17 cellular contexts compared by ENCODE assay signal in genomic region chr1:50266509-50266908, GRCh38.
DNase-seq lines count a peak whose midpoint lies in the region; ATAC-seq, FAIRE-seq and TF ChIP-seq lines count a peak whose summit lies in the region.
"Had no signal": no experiment of that assay in that cellular context is flagged by ENCODE, and none has a peak within 500 bp of the region (broad histone marks: within the 10 kb centered on the region; RNA-seq: fewer than 3 reads in every experiment).

No MANE protein-coding gene starts in this region.

- H3K4me2 ChIP-seq in SK-N-SH (no peak overlapping the region), PC-3 (ENCODE audit: low read length) (no peak overlapping the region)
- H3K4me2 ChIP-seq: GM23338 had no signal

- H3K27me3 ChIP-seq in SK-N-SH (ENCODE audit: insufficient read depth) (no peaks in the 10 kb centered on the region), PC-3 (ENCODE audit: low read length) (no peaks in the 10 kb centered on the region)
- H3K27me3 ChIP-seq: BE2C, brain microvascular endothelial cell, gastrocnemius medialis had no signal

- BruUV-seq in PC-3 (replicated peaks; lab: Mats Ljungman, UMichigan): no TSS peak

- FAIRE-seq in GM12891 (lab: Jason Lieb, UNC): no peak

- H3K27me3 Mint-ChIP-seq in stimulated activated naive CD8-positive, alpha-beta T cell treated with anti-CD3 and anti-CD28 coated beads, Interleukin-15, amount 100 ng/mL, for 72 hours: peaks cover 27% of the 10 kb centered on the region

- WGBS in SK-N-SH (ENCODE audit: low lambda C conversion rate): 1% methylated on average over 3 of the region's 3 CpGs

- intact Hi-C loops in PC-3 (cut with micrococcal nuclease): no loop called here

- H3K9me2 ChIP-seq in SK-N-SH (no peaks in the 10 kb centered on the region), PC-3 (replicated peaks; ENCODE audit: low read length) (no peaks in the 10 kb centered on the region)

- TF ChIP-seq CTCF in SK-N-SH (IDR thresholded peaks at IDR 0.05) (no peak), PC-3 (conservative IDR thresholded peaks at IDR 0.05; ENCODE audit: low read depth, low read length) (no peak)

- no peak for TF ChIP-seq RAD21 in SK-N-SH (IDR thresholded peaks at IDR 0.05; ENCODE audit: low read length)

- H3F3A ChIP-seq in SK-N-SH (replicated peaks; ENCODE audit: insufficient read depth) (no peaks in the 10 kb centered on the region), PC-3 (ENCODE audit: low read length, unreplicated experiment) (no peaks in the 10 kb centered on the region)

- H3K4me1 ChIP-seq in SK-N-SH (ENCODE audit: control insufficient read depth in 1 of 2, insufficient read depth in 2 of 2, low read depth in 1 of 2, low read length in 1 of 2): peaks cover 0 to 44% of the 10 kb centered on the region in 2 experiments; a peak in 2 of 4 replicates
- no peaks in the 10 kb centered on the region for H3K4me1 ChIP-seq in PC-3 (ENCODE audit: insufficient read depth, low read length)
- H3K4me1 ChIP-seq: gastrocnemius medialis had no signal

- H3K4me1 Mint-ChIP-seq in stimulated activated naive CD8-positive, alpha-beta T cell treated with anti-CD3 and anti-CD28 coated beads, Interleukin-15, amount 100 ng/mL, for 72 hours: peaks cover 14% of the 10 kb centered on the region

- H3K27ac ChIP-seq in SK-N-SH (ENCODE audit: low read depth in 2 of 2, low read length in 1 of 2): peak overlapping the region in 1 of 2 experiments; percentile 99; a peak in 2 of 4 replicates
- no peak overlapping the region for H3K27ac ChIP-seq in PC-3 (ENCODE audit: low read length)
- H3K27ac ChIP-seq: brain microvascular endothelial cell, WERI-Rb-1 had no signal

- no peak for TF ChIP-seq POLR2A in GM12891 (IDR thresholded peaks at IDR 0.05; ENCODE audit: low read depth, low read length)

- CTCF ChIA-PET in SK-N-SH (lab: Yijun Ruan, JAX): interaction anchor here (0.9 to 3.3 kb wide), 9 partner anchors 9 to 162 kb away, joined by 3 to 15 read pairs (median 5); no protein-coding TSS in a partner anchor
- CTCF ChIA-PET in PC-3 (lab: Charles Lee): no interaction called here

- H3K9me3 ChIP-seq in SK-N-SH (no peaks in the 10 kb centered on the region), PC-3 (ENCODE audit: low read length) (no peaks in the 10 kb centered on the region)
- H3K9me3 ChIP-seq: BE2C, gastrocnemius medialis had no signal

- TF ChIP-seq EP300 in SK-N-SH (IDR thresholded peaks at IDR 0.05; ENCODE audit: borderline replicate concordance in 1 of 2, low read depth in 1 of 2, low read length in 1 of 2): no peak

- H4K20me1 ChIP-seq in SK-N-SH (ENCODE audit: insufficient read depth) (no peaks in the 10 kb centered on the region), PC-3 (ENCODE audit: low read length) (no peaks in the 10 kb centered on the region)

- H3K36me3 ChIP-seq in SK-N-SH (replicated peaks in 1 of 2; ENCODE audit: control insufficient read depth in 1 of 2, insufficient read depth in 2 of 2, low read length in 1 of 2): no peaks in the 10 kb centered on the region
- H3K36me3 ChIP-seq in PC-3 (ENCODE audit: low read depth, low read length): no peaks in the 10 kb centered on the region
- H3K36me3 ChIP-seq: BE2C, brain microvascular endothelial cell, gastrocnemius medialis, WERI-Rb-1 had no signal

- H3K4me3 Mint-ChIP-seq in stimulated activated naive CD8-positive, alpha-beta T cell treated with anti-CD3 and anti-CD28 coated beads, Interleukin-15, amount 100 ng/mL, for 72 hours: peak overlapping the region in 1 of 2 donors; percentile 34
- H3K4me3 Mint-ChIP-seq: GM23338 had no signal

- DNase-seq in stimulated activated naive CD8-positive, alpha-beta T cell treated with anti-CD3 and anti-CD28 coated beads, Interleukin-15, amount 100 ng/mL, for 72 hours: peak; percentile 26 to 49
- DNase-seq in stimulated activated naive CD8-positive, alpha-beta T cell treated with anti-CD3 and anti-CD28 coated beads, Interleukin-15, Interleukin-2, amounts not matched to agents 100 U/mL and 50 U/mL, for 24 hours: no peak
- DNase-seq in SK-N-SH (no peak), fibroblast of the conjunctiva (ENCODE audit: low read depth) (peak; percentile 91), GM12891 (ENCODE audit: insufficient read length, low spot score) (no peak), PC-3 (no peak)
- DNase-seq: activated gamma-delta T cell treated with Interleukin-2 at 50 U/mL for 16 hours; brain microvascular endothelial cell; DMS153; NCI-H345; stimulated activated CD4-positive, alpha-beta T cell treated with anti-CD3 and anti-CD28 coated beads, Interleukin-4, amount 100 ng/mL, for 4 hours; WERI-Rb-1 had no signal

- POLR2A ChIA-PET in SK-N-SH (lab: Yijun Ruan, JAX) (interaction anchor here (0.6 to 3.5 kb wide), 8 partner anchors 7 to 161 kb away, joined by 3 to 32 read pairs (median 5); partner anchors contain the start of gene ELAVL4), PC-3 (lab: Charles Lee; ENCODE audit: unreplicated experiment) (no interaction called here)

- ATAC-seq in stimulated activated naive CD8-positive, alpha-beta T cell treated with anti-CD3 and anti-CD28 coated beads, Interleukin-15, amount 100 ng/mL, for 72 hours: peak; percentile 77
- ATAC-seq in stimulated activated naive CD8-positive, alpha-beta T cell treated with anti-CD3 and anti-CD28 coated beads, Interleukin-15, Interleukin-2, amounts not matched to agents 100 U/mL and 50 U/mL, for 24 hours: no peak
- ATAC-seq in GM19467 (IDR thresholded peaks at IDR 0.05; ENCODE audit: unreplicated experiment) (no peak), PC-3 (no peak), HG02610 (IDR thresholded peaks at IDR 0.05; ENCODE audit: unreplicated experiment) (no peak)
- ATAC-seq: GM23338 had no signal

- H3K9me3 Mint-ChIP-seq in stimulated activated naive CD8-positive, alpha-beta T cell treated with anti-CD3 and anti-CD28 coated beads, Interleukin-15, amount 100 ng/mL, for 72 hours: no peaks in the 10 kb centered on the region
- H3K9me3 Mint-ChIP-seq: GM23338 had no signal

- no peak overlapping the region for H3K4me3 ChIP-seq in SK-N-SH (ENCODE audit: low read depth in 2 of 2, low read length in 1 of 2)
- no peak overlapping the region for H3K4me3 ChIP-seq in PC-3 (ENCODE audit: low read length)
- H3K4me3 ChIP-seq: gastrocnemius medialis, GM23338 had no signal

- H2AFZ ChIP-seq in SK-N-SH (ENCODE audit: low read depth): no peak overlapping the region
- no peak overlapping the region for H2AFZ ChIP-seq in PC-3 (ENCODE audit: low read length)
- H2AFZ ChIP-seq: GM23338 had no signal

- peak overlapping the region; percentile 86 to 94 for H3K27ac Mint-ChIP-seq in stimulated activated naive CD8-positive, alpha-beta T cell treated with anti-CD3 and anti-CD28 coated beads, Interleukin-15, amount 100 ng/mL, for 72 hours
- H3K27ac Mint-ChIP-seq: GM23338 had no signal

- H3K9ac ChIP-seq in SK-N-SH (no peak overlapping the region), PC-3 (ENCODE audit: low read length) (no peak overlapping the region)

- H3K79me2 ChIP-seq in SK-N-SH (ENCODE audit: insufficient read depth) (no peaks in the 10 kb centered on the region), PC-3 (ENCODE audit: low read length) (no peaks in the 10 kb centered on the region)

TF ChIP-seq in SK-N-SH, 30 proteins besides CTCF, POLR2A, EP300 and RAD21:
- TF ChIP-seq RCOR1 (IDR thresholded peaks at IDR 0.05; ENCODE audit: low read length) (0 out of 2 replicates have a peak, but pooled peaks have one; percentile 9), RXRA (IDR thresholded peaks at IDR 0.05; ENCODE audit: borderline replicate concordance, low read depth) (no peak)

TF ChIP-seq in GM12891, 5 proteins besides CTCF, POLR2A, EP300 and RAD21:
- TF ChIP-seq POLR2AphosphoS5 (IDR thresholded peaks at IDR 0.05; ENCODE audit: low read depth, low read length) (no peak), POU2F2 (IDR thresholded peaks at IDR 0.05; ENCODE audit: low read depth, low read length) (no peak), SPI1 (IDR thresholded peaks at IDR 0.05; ENCODE audit: low read depth, low read length) (no peak), PAX5 (IDR thresholded peaks at IDR 0.05; ENCODE audit: insufficient read depth, low read length, severe bottlenecking) (no peak), TAF1 (IDR thresholded peaks at IDR 0.05; ENCODE audit: low read depth, low read length) (no peak)

Comparison
In these comparisons a context has a peak if more than half of its experiments do, and no peak if none do; other contexts are left out.
1. DNase-seq: peak in stimulated activated naive CD8-positive, alpha-beta T cell treated with anti-CD3 and anti-CD28 coated beads, Interleukin-15, amount 100 ng/mL, for 72 hours (2 of 2) and fibroblast of the conjunctiva (single experiment); none in stimulated activated naive CD8-positive, alpha-beta T cell treated with anti-CD3 and anti-CD28 coated beads, Interleukin-15, Interleukin-2, amounts not matched to agents 100 U/mL and 50 U/mL, for 24 hours (single experiment), SK-N-SH (single experiment), GM12891 (single experiment) and PC-3 (single experiment).